Comparison of ENCODE assay signal across 19 cellular contexts in the genomic region with DNA sequence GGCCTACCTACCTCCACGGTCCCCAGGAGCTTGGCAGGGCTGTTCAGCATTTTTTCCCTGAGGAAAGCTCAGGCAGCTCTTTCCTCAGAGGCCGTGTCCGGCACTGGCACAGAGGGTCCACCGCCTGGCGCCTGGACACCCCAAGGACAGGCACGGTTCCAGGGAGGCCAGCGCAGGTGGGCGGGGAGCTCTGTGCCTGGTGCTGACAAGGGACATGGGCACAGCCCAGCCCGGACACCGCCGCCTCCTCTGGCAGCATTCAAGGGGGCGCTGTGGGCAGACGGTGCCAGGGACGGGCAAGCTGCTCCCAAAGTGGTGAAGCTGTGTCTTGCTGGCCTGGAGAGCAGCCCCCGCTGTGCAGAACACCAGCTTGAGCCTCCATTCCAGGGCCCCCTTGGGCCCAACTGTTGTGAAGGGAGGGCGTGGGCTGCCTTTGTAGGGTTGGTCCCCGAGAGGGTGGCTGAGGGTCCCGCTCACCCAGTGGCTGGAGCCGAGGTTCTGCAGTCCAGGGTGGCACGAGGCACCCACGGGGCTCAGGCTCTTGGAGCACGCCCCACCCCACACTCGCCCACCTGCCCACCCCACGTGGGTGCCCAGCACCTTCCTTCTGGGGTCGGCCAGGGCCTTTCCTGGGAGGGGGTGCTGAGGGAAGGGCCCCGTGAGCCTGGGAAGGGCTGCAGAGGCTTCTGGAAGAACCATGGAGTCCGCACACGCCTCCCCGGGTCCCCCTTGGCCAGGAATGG. TPM values are rescaled to one million over a fixed set of nuclear protein-coding genes. Genes with fewer than 3 reads are reported as not detected.
A peak's percentile ranks its signal among the peaks of the same experiment; 100 is the strongest.
DNase-seq lines count a peak whose midpoint lies in the region; ATAC-seq and TF ChIP-seq lines count a peak whose summit lies in the region.
"Had no signal": no experiment of that assay in that cellular context is flagged by ENCODE, and none has a peak within 500 bp of the region (broad histone marks: within the 10 kb centered on the region; RNA-seq: fewer than 3 reads in every experiment).

No MANE protein-coding gene starts in this region.

- no peak overlapping the region for H3K27ac Mint-ChIP-seq in H9
- no peak overlapping the region for H3K27ac Mint-ChIP-seq in stimulated activated effector memory CD8-positive, alpha-beta T cell treated with anti-CD3 and anti-CD28 coated beads, Interleukin-12 subunit alpha, Interleukin-12 subunit beta, amount 100 ng/mL, for 72 hours
- H3K27ac Mint-ChIP-seq: B cell; CD8-positive, alpha-beta T cell had no signal

- H3K27me3 ChIP-seq in dorsolateral prefrontal cortex (no peaks in the 10 kb centered on the region), H9 (ENCODE audit: insufficient read depth, low read length) (no peaks in the 10 kb centered on the region), lower lobe of right lung (ENCODE audit: low read depth) (no peaks in the 10 kb centered on the region)
- H3K27me3 ChIP-seq: BLaER1 treated with 17β-estradiol and CSF1 and Interleukin-3, amounts not matched to agents 10 nM and 100 nM had no signal

- no peaks in the 10 kb centered on the region for H3K79me2 ChIP-seq in H9 (ENCODE audit: insufficient read depth, low read length)

- H4K20me1 ChIP-seq in H9 (ENCODE audit: control insufficient read depth, insufficient read depth, insufficient read length) = no peaks in the 10 kb centered on the region

- ATAC-seq in left cardiac atrium = no peak
- ATAC-seq in Right ventricle myocardium superior (ENCODE audit: poor library complexity) = no peak
- no peak for ATAC-seq in stimulated activated effector memory CD8-positive, alpha-beta T cell treated with anti-CD3 and anti-CD28 coated beads, Interleukin-12 subunit alpha, Interleukin-12 subunit beta, amount 100 ng/mL, for 72 hours
- ATAC-seq in lower lobe of right lung = no peak
- ATAC-seq: CD8-positive, alpha-beta T cell had no signal

- H3K18ac ChIP-seq in H9 (ENCODE audit: insufficient read length, low read depth, low read length) = no peak overlapping the region

- H3K36me3 Mint-ChIP-seq in H9 (ENCODE audit: insufficient read depth in 1 of 3, low read depth in 3 of 3) = peaks cover 9 to 33% (median 30%) of the 10 kb centered on the region in 3 experiments
- no peaks in the 10 kb centered on the region for H3K36me3 Mint-ChIP-seq in stimulated activated effector memory CD8-positive, alpha-beta T cell treated with anti-CD3 and anti-CD28 coated beads, Interleukin-12 subunit alpha, Interleukin-12 subunit beta, amount 100 ng/mL, for 72 hours

- DNase-seq in left cardiac atrium = peak; percentile 13
- DNase-seq in Right ventricle myocardium superior = no peak
- DNase-seq in dorsolateral prefrontal cortex = no peak
- peak; percentile 20 for DNase-seq in medulla oblongata (ENCODE audit: extremely low spot score)
- peak in 11 of 49 donors; percentile 25 to 57 (median 44) for DNase-seq in substantia nigra (lab: John Stamatoyannopoulos, UW)
- DNase-seq in H9 = no peak
- DNase-seq in stimulated activated effector memory CD8-positive, alpha-beta T cell treated with anti-CD3 and anti-CD28 coated beads, Interleukin-12 subunit alpha, Interleukin-12 subunit beta, amount 100 ng/mL, for 72 hours (ENCODE audit: low spot score in 2 of 2) = no peak
- no peak for DNase-seq in lower lobe of right lung
- DNase-seq: 8988T; CD8-positive, alpha-beta T cell; COR-L47; DMS 273 treated with DMSO at 0.1 percent for 48 hours; DMS53; HCEC 1CT; IMR-90 had no signal

- intact Hi-C loops in left cardiac atrium (cut with DNase I) = no loop called here
- intact Hi-C loops in Right ventricle myocardium superior (cut with DNase I) = no loop called here
- intact Hi-C loops in dorsolateral prefrontal cortex (cut with DNase I) = loop anchor here in 1 of 2 donors (5.0 kb wide), 1 partner anchor 158 kb away; a partner anchor contains a TSS
- intact Hi-C loops in lower lobe of right lung (cut with DNase I) = no loop called here

- H3K4me1 ChIP-seq in H9 (ENCODE audit: insufficient read depth, low read length) (no peaks in the 10 kb centered on the region), lower lobe of right lung (peaks cover 7% of the 10 kb centered on the region)

- H2BK15ac ChIP-seq in H9 (ENCODE audit: low read depth, low read length) = no peak overlapping the region

- H3K27ac ChIP-seq in dorsolateral prefrontal cortex (peak overlapping the region in 42 of 59 donors; percentile 12 to 90 (median 59)), substantia nigra (ENCODE audit: low read depth, low read length, poor library complexity, severe bottlenecking) (peak overlapping the region; percentile 69), H9 (ENCODE audit: insufficient read length, low read depth, low read length) (no peak overlapping the region), lower lobe of right lung (no peak overlapping the region)
- H3K27ac ChIP-seq: BLaER1 treated with 17β-estradiol and CSF1 and Interleukin-3, amounts not matched to agents 10 nM and 100 nM; HL-60 had no signal

- H4K91ac ChIP-seq in H9 (ENCODE audit: insufficient read length, low read depth, low read length) = no peak overlapping the region

- H2BK12ac ChIP-seq in H9 (ENCODE audit: insufficient read length, low read depth, low read length) = no peak overlapping the region

- no peak overlapping the region for H3K9ac ChIP-seq in H9 (ENCODE audit: extremely low read depth, insufficient read length, low read length)
- H3K9ac ChIP-seq: BLaER1 treated with 17β-estradiol and CSF1 and Interleukin-3, amounts not matched to agents 10 nM and 100 nM had no signal

- WGBS in H9 (ENCODE audit: extremely low coverage, insufficient read length, low lambda C conversion rate) = no CpG with 5 or more reads among the region's 29 CpGs

- H2BK5ac ChIP-seq in H9 (ENCODE audit: insufficient read length, low read length) = no peak overlapping the region

- no peak overlapping the region for H3K23ac ChIP-seq in H9 (ENCODE audit: insufficient read length, low read depth, low read length)

- no peak overlapping the region for H2BK120ac ChIP-seq in H9 (ENCODE audit: low read depth, low read length, poor library complexity, severe bottlenecking)

- H3K4me3 Mint-ChIP-seq in H9 = no peak overlapping the region
- no peak overlapping the region for H3K4me3 Mint-ChIP-seq in stimulated activated effector memory CD8-positive, alpha-beta T cell treated with anti-CD3 and anti-CD28 coated beads, Interleukin-12 subunit alpha, Interleukin-12 subunit beta, amount 100 ng/mL, for 72 hours
- H3K4me3 Mint-ChIP-seq: B cell; CD8-positive, alpha-beta T cell had no signal

- no peak for TF ChIP-seq CTCF in dorsolateral prefrontal cortex (IDR thresholded peaks at IDR 0.05 in 54 of 56, conservative IDR thresholded peaks at IDR 0.05 in 2 of 56; ENCODE audit: low read depth in 1 of 56, partially characterized antibody in 56 of 56)
- TF ChIP-seq CTCF in H9 (conservative IDR thresholded peaks at IDR 0.05) = no peak
- no peak for TF ChIP-seq CTCF in lower lobe of right lung (IDR thresholded peaks at IDR 0.05)

- H3K4me3 ChIP-seq in dorsolateral prefrontal cortex (no peak overlapping the region), lower lobe of right lung (no peak overlapping the region)
- H3K4me3 ChIP-seq: BLaER1 treated with 17β-estradiol and CSF1 and Interleukin-3, amounts not matched to agents 10 nM and 100 nM had no signal

- H3K27me3 Mint-ChIP-seq in H9 (ENCODE audit: low read depth) = peaks cover 3% of the 10 kb centered on the region
- H3K27me3 Mint-ChIP-seq: B cell had no signal

- peaks cover 8 to 9% of the 10 kb centered on the region in 2 experiments; a peak in 4 of 5 replicates for H3K9me3 Mint-ChIP-seq in H9
- no peaks in the 10 kb centered on the region for H3K9me3 Mint-ChIP-seq in stimulated activated effector memory CD8-positive, alpha-beta T cell treated with anti-CD3 and anti-CD28 coated beads, Interleukin-12 subunit alpha, Interleukin-12 subunit beta, amount 100 ng/mL, for 72 hours
- H3K9me3 Mint-ChIP-seq: CD8-positive, alpha-beta T cell had no signal

- no peak overlapping the region for H3K4ac ChIP-seq in H9 (ENCODE audit: low read depth, low read length)

- no peaks in the 10 kb centered on the region for H3K4me1 Mint-ChIP-seq in H9
- peaks cover 8% of the 10 kb centered on the region for H3K4me1 Mint-ChIP-seq in stimulated activated effector memory CD8-positive, alpha-beta T cell treated with anti-CD3 and anti-CD28 coated beads, Interleukin-12 subunit alpha, Interleukin-12 subunit beta, amount 100 ng/mL, for 72 hours

- peaks cover 30% of the 10 kb centered on the region for H3K36me3 ChIP-seq in lower lobe of right lung

- H3K9me3 ChIP-seq in H9 (ENCODE audit: control insufficient read depth, low read depth, low read length) (no peaks in the 10 kb centered on the region), lower lobe of right lung (no peaks in the 10 kb centered on the region)
- H3K9me3 ChIP-seq: BLaER1 treated with 17β-estradiol and CSF1 and Interleukin-3, amounts not matched to agents 10 nM and 100 nM had no signal

- H4K8ac ChIP-seq in H9 (replicated peaks; ENCODE audit: insufficient read length, low read depth, low read length) = no peak overlapping the region

- H2AFZ ChIP-seq in H9 (ENCODE audit: low read length) = no peak overlapping the region

- no peak overlapping the region for H4K5ac ChIP-seq in H9 (ENCODE audit: insufficient read length, low read depth, low read length)

- H3K14ac ChIP-seq in H9 (ENCODE audit: insufficient read depth, low read length) = no peak overlapping the region

- H3T11ph ChIP-seq in H9 (ENCODE audit: low read length) = no peak overlapping the region

- H3K56ac ChIP-seq in H9 (ENCODE audit: insufficient read length, low read depth, low read length) = no peak overlapping the region

- no peaks in the 10 kb centered on the region for H3K79me1 ChIP-seq in H9 (ENCODE audit: insufficient read depth, low read depth, low read length, poor library complexity, severe bottlenecking)

- no peak overlapping the region for H2BK20ac ChIP-seq in H9 (ENCODE audit: low read depth, low read length, poor library complexity, severe bottlenecking)

- H3K23me2 ChIP-seq in H9 (ENCODE audit: insufficient read length, low read depth, low read length, poor library complexity, severe bottlenecking) = no peaks in the 10 kb centered on the region

- no peak overlapping the region for H2AK5ac ChIP-seq in H9 (ENCODE audit: insufficient read length, low read length)

- no peak overlapping the region for H3K4me2 ChIP-seq in H9 (ENCODE audit: insufficient read depth, insufficient read length, low read length)
- H3K4me2 ChIP-seq: BLaER1 treated with 17β-estradiol and CSF1 and Interleukin-3, amounts not matched to agents 10 nM and 100 nM had no signal

RNA-seq across cellular contexts. Expression of a gene that starts 29.3 kb away (rescaled TPM):
- 1 to 10 TPM in 1 of 2 donors, under 1 TPM in 1; 0.77 to 1.6 TPM for total RNA-seq in left cardiac atrium
- total RNA-seq in Right ventricle myocardium superior = 1.9 TPM
- 10 to 100 TPM in 1 of 120 experiments, 1 to 10 TPM in 113, under 1 TPM in 6; 0.38 to 13.1 (median 3.6) TPM for total RNA-seq in dorsolateral prefrontal cortex
- 0.50 and 0.83 TPM in 2 replicates for total RNA-seq in H9 (2021)
- total RNA-seq in lower lobe of right lung = 3.8 TPM
- total RNA-seq: HT1080 had no signal

RNA-seq across cellular contexts. Expression of a gene that starts 50.5 kb away (rescaled TPM):
- total RNA-seq in left cardiac atrium = 100 to 1,000 TPM in 1 of 2 donors, 10 to 100 TPM in 1; 99.5 to 115 TPM
- 191 TPM for total RNA-seq in Right ventricle myocardium superior
- total RNA-seq in dorsolateral prefrontal cortex = 100 to 1,000 TPM in 85 of 120 experiments, 10 to 100 TPM in 35; 81.6 to 178 (median 109) TPM
- total RNA-seq in H9 (2021) = 222 and 230 TPM in 2 replicates
- total RNA-seq in lower lobe of right lung = 69.7 TPM

RNA-seq across cellular contexts. Expression of a gene that starts 54.5 kb away (rescaled TPM):
- total RNA-seq in left cardiac atrium (10 to 100 TPM; 53.4 to 55.8 TPM), Right ventricle myocardium superior (66.8 TPM), dorsolateral prefrontal cortex (100 to 1,000 TPM; 131 to 394 (median 200) TPM), H9 (2021) (63.5 and 72.5 TPM in 2 replicates), lower lobe of right lung (79.7 TPM)

Comparison
In these comparisons a context has a peak if more than half of its experiments do, and no peak if none do; other contexts are left out.
1. DNase-seq: peak in left cardiac atrium (single experiment) and medulla oblongata (single experiment); none in Right ventricle myocardium superior (single experiment), dorsolateral prefrontal cortex (0 of 10), H9 (single experiment), stimulated activated effector memory CD8-positive, alpha-beta T cell treated with anti-CD3 and anti-CD28 coated beads, Interleukin-12 subunit alpha, Interleukin-12 subunit beta, amount 100 ng/mL, for 72 hours (0 of 2) and lower lobe of right lung (single experiment).
2. H3K27ac ChIP-seq: peak in dorsolateral prefrontal cortex (42 of 59) and substantia nigra (single experiment); none in H9 (single experiment) and lower lobe of right lung (single experiment).